1 cellular context compared by ENCODE assay signal in the genomic region with DNA sequence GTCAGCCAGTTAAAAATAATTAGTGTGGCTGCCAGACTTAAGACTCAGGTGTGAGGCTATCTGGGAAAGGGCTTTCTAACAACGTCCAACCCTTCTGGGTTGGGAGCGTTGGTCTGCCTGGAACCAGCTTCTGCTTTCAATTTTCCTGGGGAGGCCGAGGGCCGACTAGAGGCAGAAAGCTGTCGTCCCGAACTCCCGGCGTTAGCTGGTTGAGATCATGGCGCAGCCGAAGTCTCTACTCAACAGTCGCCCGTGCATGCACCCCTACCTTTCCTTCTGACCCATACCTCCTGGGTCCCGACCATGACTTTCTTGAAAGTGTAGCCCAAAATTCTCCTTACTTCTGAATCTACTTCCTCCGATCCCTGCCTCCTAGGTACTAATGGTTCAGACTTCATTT. TPM values are rescaled to one million over a fixed set of nuclear protein-coding genes. Genes with fewer than 3 reads are reported as not detected.
"Had no signal": no experiment of that assay in that cellular context is flagged by ENCODE, and none has a peak within 500 bp of the region (broad histone marks: within the 10 kb centered on the region; RNA-seq: fewer than 3 reads in every experiment).

No MANE protein-coding gene starts in this region.

RNA-seq across cellular contexts. Expression of a gene that starts 10.4 kb away (rescaled TPM):
- total RNA-seq: ascending aorta had no signal
